14 cellular contexts compared by ENCODE assay signal in the genomic region with DNA sequence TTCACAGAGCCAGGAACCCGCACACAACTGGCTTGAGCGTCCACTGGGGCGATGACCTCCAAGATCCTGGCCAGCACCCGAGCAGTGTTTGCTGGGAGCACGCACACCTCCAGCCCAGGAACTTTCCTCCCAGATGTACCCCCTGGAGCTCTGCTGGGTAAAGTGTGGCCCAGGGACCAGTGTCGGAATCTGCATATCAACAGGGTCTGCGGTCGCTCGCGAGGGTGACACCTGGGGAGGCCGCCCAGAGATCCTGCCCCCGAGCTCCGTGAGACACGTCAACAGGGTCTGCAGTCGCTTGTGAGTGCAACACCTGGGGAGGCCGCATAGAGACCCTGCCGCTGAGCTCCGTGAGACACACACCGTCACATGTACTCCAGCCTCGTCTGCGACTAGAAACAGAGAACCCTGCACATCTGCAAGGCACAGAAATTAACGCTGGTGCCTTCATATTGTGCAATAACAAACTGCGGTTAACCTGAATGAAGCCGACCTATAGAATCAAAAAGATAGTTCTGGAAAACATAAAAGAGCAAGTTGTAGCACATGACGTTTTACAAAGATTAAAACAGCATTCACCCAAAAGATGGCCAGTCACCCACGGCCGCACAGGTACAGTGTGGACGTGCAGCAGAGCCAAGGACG.
DNase-seq lines count a peak whose midpoint lies in the region; ATAC-seq, FAIRE-seq and TF ChIP-seq lines count a peak whose summit lies in the region.
"Had no signal": no experiment of that assay in that cellular context is flagged by ENCODE, and none has a peak within 500 bp of the region (broad histone marks: within the 10 kb centered on the region; RNA-seq: fewer than 3 reads in every experiment).

No MANE protein-coding gene starts in this region.

- H4K8ac ChIP-seq in H1 (ENCODE audit: extremely low read depth, insufficient read depth, low read length): no peak overlapping the region; the same call in 1 of the 2 replicates

- no peak overlapping the region for H2BK15ac ChIP-seq in H1 (ENCODE audit: low read length)

- H3K4me1 ChIP-seq in H1 (replicated peaks in 1 of 4; ENCODE audit: control insufficient read depth in 3 of 4, insufficient read depth in 4 of 4, low read length in 3 of 4) (peaks cover 0 to 6% (median 3%) of the 10 kb centered on the region in 4 experiments; a peak in 4 of 7 replicates), upper lobe of left lung (peaks cover 17 to 43% (median 22%) of the 10 kb centered on the region in 4 donors)

- H3K23ac ChIP-seq in H1 (ENCODE audit: insufficient read length): no peak overlapping the region

- no peak overlapping the region for H3K56ac ChIP-seq in H1 (replicated peaks; ENCODE audit: insufficient read length, low read depth, low read length)

- intact Hi-C loops in Right ventricle myocardium inferior (cut with DNase I) (no loop called here), left cardiac atrium (cut with DNase I) (no loop called here)

- POLR2A ChIA-PET in H1 (lab: Charles Lee; ENCODE audit: partially characterized antibody): interaction anchor here (1.1 kb wide), 1 partner anchor 15 kb away, joined by 3 read pairs; no protein-coding TSS in a partner anchor

- H4K5ac ChIP-seq in H1 (ENCODE audit: insufficient read length, low read depth, low read length): no peak overlapping the region

- H3K14ac ChIP-seq in H1 (ENCODE audit: insufficient read length): no peak overlapping the region

- no peak overlapping the region for H2AK5ac ChIP-seq in H1 (ENCODE audit: low read depth, low read length)

- no peak overlapping the region for H2BK20ac ChIP-seq in H1 (ENCODE audit: low read length)

- no peak overlapping the region for H4K91ac ChIP-seq in H1 (replicated peaks; ENCODE audit: insufficient read length, low read length)

- no peaks in the 10 kb centered on the region for H3K23me2 ChIP-seq in H1 (ENCODE audit: low read depth, low read length)

- H2AFZ ChIP-seq in H1 (ENCODE audit: low read length): no peak overlapping the region

- H3K79me2 ChIP-seq in H1 (ENCODE audit: control insufficient read depth in 1 of 2, insufficient read depth in 2 of 2, low read length in 2 of 2): no peaks in the 10 kb centered on the region

- H3K9me3 ChIP-seq in H1 (ENCODE audit: insufficient read depth in 2 of 2, low read depth in 1 of 2, low read length in 1 of 2) (no peaks in the 10 kb centered on the region), upper lobe of left lung (no peaks in the 10 kb centered on the region)

- H3K4me2 ChIP-seq in H1 (ENCODE audit: insufficient read depth in 1 of 2, low read depth in 2 of 2, low read length in 2 of 2): peak overlapping the region in 1 of 2 experiments; percentile 16; a peak in 1 of 4 replicates

- H3K79me1 ChIP-seq in H1 (ENCODE audit: low read depth, low read length): no peaks in the 10 kb centered on the region

- H4K20me1 ChIP-seq in H1 (replicated peaks in 1 of 2; ENCODE audit: control insufficient read depth in 1 of 2, insufficient read depth in 2 of 2, low read length in 2 of 2): no peaks in the 10 kb centered on the region

- ATAC-seq in Right ventricle myocardium inferior (no peak), left cardiac atrium (no peak), upper lobe of left lung (ENCODE audit: low FRiP score in 2 of 2) (no peak), GM21367 (IDR thresholded peaks at IDR 0.05; ENCODE audit: unreplicated experiment) (no peak), GM18511 (IDR thresholded peaks at IDR 0.05; ENCODE audit: unreplicated experiment) (no peak)

- H3K4me3 ChIP-seq in H1 (ENCODE audit: extremely low read depth in 1 of 4, insufficient read depth in 2 of 4, low read depth in 3 of 4, low read length in 4 of 4): no peak overlapping the region
- peak overlapping the region; percentile 4 to 67 (median 66) for H3K4me3 ChIP-seq in upper lobe of left lung
- H3K4me3 ChIP-seq: SK-N-MC had no signal

- H3K4ac ChIP-seq in H1 (replicated peaks; ENCODE audit: insufficient read length, low read depth, low read length): no peak overlapping the region

- no peak for FAIRE-seq in H1 (lab: Jason Lieb, UNC)

- CTCF ChIA-PET in H1 (lab: Charles Lee; ENCODE audit: partially characterized antibody): no interaction called here

- no peaks in the 10 kb centered on the region for H3K27me3 ChIP-seq in H1 (replicated peaks in 1 of 4; ENCODE audit: control insufficient read depth in 3 of 4, extremely low read depth in 1 of 4, insufficient read depth in 3 of 4, low read length in 3 of 4)
- no peaks in the 10 kb centered on the region for H3K27me3 ChIP-seq in upper lobe of left lung

- no peak overlapping the region for H3K9ac ChIP-seq in H1 (replicated peaks in 1 of 4; ENCODE audit: extremely low read depth in 1 of 4, low read depth in 3 of 4, low read length in 3 of 4)

- peak; percentile 35 for DNase-seq in Right ventricle myocardium inferior (ENCODE audit: missing footprints)
- no peak for DNase-seq in left cardiac atrium
- DNase-seq in NCI-H526 treated with DMSO at 0.1 percent for 48 hours (lab: John Stamatoyannopoulos, UW): peak; percentile 30
- DNase-seq in H1 (ENCODE audit: low read depth in 1 of 2, low spot score in 2 of 2): no peak
- peak in 1 of 2 donors; percentile 64 for DNase-seq in upper lobe of left lung
- no peak for DNase-seq in medulla oblongata (ENCODE audit: extremely low spot score)
- DNase-seq: activated CD4-positive, alpha-beta T cell treated with anti-CD3 and anti-CD28 coated beads for 4 hours; cortex of kidney; NCI-H1436 treated with DMSO at 0.1 percent for 48 hours; NCI-H82; stimulated activated naive CD4-positive, alpha-beta T cell had no signal

- no peak for TF ChIP-seq CTCF in H1 (IDR thresholded peaks at IDR 0.05; ENCODE audit: control extremely low read depth in 1 of 3, insufficient read depth in 1 of 3, low read depth in 1 of 3, low read length in 3 of 3)
- no peak for TF ChIP-seq CTCF in upper lobe of left lung (IDR thresholded peaks at IDR 0.05)

- H3K27ac ChIP-seq in H1 (ENCODE audit: low read depth, low read length) (no peak overlapping the region), upper lobe of left lung (peak overlapping the region in 2 of 4 donors; percentile 81 to 85)
- H3K27ac ChIP-seq: SK-N-MC had no signal

- no peak overlapping the region for H2BK120ac ChIP-seq in H1 (replicated peaks; ENCODE audit: low read depth, low read length)

- TF ChIP-seq EP300 in H1 (IDR thresholded peaks at IDR 0.05; ENCODE audit: borderline replicate concordance in 1 of 2, low read depth in 2 of 2, low read length in 2 of 2) (no peak), upper lobe of left lung (IDR thresholded peaks at IDR 0.05) (no peak)

- no peak for TF ChIP-seq POLR2A in H1 (IDR thresholded peaks at IDR 0.05; ENCODE audit: control extremely low read depth in 1 of 2, low read depth in 2 of 2, low read length in 2 of 2)
- TF ChIP-seq POLR2A in upper lobe of left lung (IDR thresholded peaks at IDR 0.05): no peak

- no peak overlapping the region for H3K18ac ChIP-seq in H1 (ENCODE audit: extremely low read depth, low read length)

- no peak for TF ChIP-seq RAD21 in H1 (IDR thresholded peaks at IDR 0.05 in 1 of 2, conservative IDR thresholded peaks at IDR 0.05 in 1 of 2; ENCODE audit: low read depth in 2 of 2, low read length in 2 of 2)

- no peak overlapping the region for H2BK5ac ChIP-seq in H1 (ENCODE audit: low read depth, low read length)

- no peak overlapping the region for H2BK12ac ChIP-seq in H1 (ENCODE audit: low read depth, low read length)

- H3K36me3 ChIP-seq in H1 (ENCODE audit: control insufficient read depth in 2 of 4, insufficient read depth in 4 of 4, low read length in 3 of 4) (no peaks in the 10 kb centered on the region), upper lobe of left lung (peaks cover 0 to 6% (median 2%) of the 10 kb centered on the region in 4 donors)

- 75% methylated on average over 23 of the region's 29 CpGs; no CpG with 5 or more reads in 1 of the 2 experiments for WGBS in H1 (ENCODE audit: extremely low coverage in 1 of 2, insufficient coverage in 1 of 2, insufficient read length in 1 of 2, insufficient replicate concordance in 2 of 2, low coverage in 1 of 2, low lambda C conversion rate in 2 of 2, missing lambda C conversion rate in 1 of 2), 2 experiments
- WGBS in upper lobe of left lung, 2 donors: 58 to 61% methylated on average over 21 of the region's 29 CpGs

TF ChIP-seq in H1, 55 proteins besides CTCF, POLR2A, EP300 and RAD21:
- no peak for TF ChIP-seq JUND (IDR thresholded peaks at IDR 0.05; ENCODE audit: low read length)
- no peak for TF ChIP-seq CBX8 (IDR thresholded peaks at IDR 0.05; ENCODE audit: borderline replicate concordance, low read depth, low read length)
- TF ChIP-seq FOSL1 (IDR thresholded peaks at IDR 0.05; ENCODE audit: insufficient read depth, low read depth, low read length): no peak
- no peak for TF ChIP-seq RNF2 (IDR thresholded peaks at IDR 0.05; ENCODE audit: borderline replicate concordance, low read depth, low read length, missing control alignments, poor library complexity, severe bottlenecking)
- no peak for TF ChIP-seq JUN (IDR thresholded peaks at IDR 0.05; ENCODE audit: low read depth, low read length)
- TF ChIP-seq CEBPB (IDR thresholded peaks at IDR 0.05; ENCODE audit: low read depth, low read length): peak; percentile 64; the same call in 1 of the 2 replicates
- TF ChIP-seq BACH1 (IDR thresholded peaks at IDR 0.05; ENCODE audit: low read length): no peak
- TF ChIP-seq BRCA1 (IDR thresholded peaks at IDR 0.05; ENCODE audit: low read depth, low read length): no peak

Comparison
In these comparisons a context has a peak if more than half of its experiments do, and no peak if none do; other contexts are left out.
1. DNase-seq: peak in Right ventricle myocardium inferior (single experiment) and NCI-H526 treated with DMSO at 0.1 percent for 48 hours (single experiment); none in left cardiac atrium (single experiment), H1 (0 of 2) and medulla oblongata (single experiment).
2. H3K4me3 ChIP-seq: peak in upper lobe of left lung (4 of 4); none in H1 (0 of 4).